Comparison of ENCODE assay signal across 30 cellular contexts in genomic region chr9:1910269-1910811, GRCh38.
"Had no signal": no experiment of that assay in that cellular context is flagged by ENCODE, and none has a peak within 500 bp of the region (broad histone marks: within the 10 kb centered on the region; RNA-seq: fewer than 3 reads in every experiment).

No MANE protein-coding gene starts in this region.

- H3K4me1 Mint-ChIP-seq: naive B cell; nephron progenitor cell; stimulated activated effector memory CD8-positive, alpha-beta T cell treated with anti-CD3 and anti-CD28 coated beads, Interleukin-12 subunit alpha, Interleukin-12 subunit beta, amount 100 ng/mL, for 72 hours had no signal

- H3K4me1 ChIP-seq: ascending aorta, colonic mucosa, pancreas, prostate gland, sigmoid colon, suprapubic skin, tibial nerve had no signal

- ATAC-seq: left cardiac atrium; pancreas; stimulated activated effector memory CD8-positive, alpha-beta T cell treated with anti-CD3 and anti-CD28 coated beads, Interleukin-12 subunit alpha, Interleukin-12 subunit beta, amount 100 ng/mL, for 72 hours had no signal

- DNase-seq: activated CD4-positive, alpha-beta T cell treated with anti-CD3 and anti-CD28 coated beads for 4 hours; activated CD4-positive, alpha-beta T cell treated with anti-CD3 and anti-CD28 coated beads, Interleukin-2, amount 50 U/mL, for 4 hours; activated effector memory CD4-positive, alpha-beta T cell treated with Interleukin-2 at 50 U/mL for 16 hours; activated naive CD4-positive, alpha-beta T cell treated with Interleukin-2 at 50 U/mL for 16 hours; cerebellar nuclear complex; colonic mucosa; dorsolateral prefrontal cortex; effector memory CD4-positive, alpha-beta T cell; left cardiac atrium; mammary epithelial cell; naive B cell; nephron progenitor cell; nucleus accumbens; pancreas; retina; sigmoid colon; small intestine; stimulated activated CD4-positive, alpha-beta T cell treated with anti-CD3 and anti-CD28 coated beads, Interleukin-4, amount 100 ng/mL, for 24 hours had no signal

- FAIRE-seq: frontal cortex, keratinocyte, pancreas, small intestine had no signal

- H3K27me3 Mint-ChIP-seq: activated naive CD8-positive, alpha-beta T cell; brain had no signal

- H3K9me3 ChIP-seq: ascending aorta, colonic mucosa, pancreas, prostate gland, sigmoid colon, suprapubic skin had no signal

- H3K36me3 Mint-ChIP-seq: mesothelial cell of epicardium; stimulated activated effector memory CD8-positive, alpha-beta T cell treated with anti-CD3 and anti-CD28 coated beads, Interleukin-12 subunit alpha, Interleukin-12 subunit beta, amount 100 ng/mL, for 72 hours had no signal

- H3K27me3 ChIP-seq: ascending aorta, cardiac muscle cell, colonic mucosa, pancreas, sigmoid colon, suprapubic skin, tibial nerve had no signal

- H3K4me3 Mint-ChIP-seq: activated naive CD8-positive, alpha-beta T cell; brain; mesothelial cell of epicardium; nephron progenitor cell; stimulated activated effector memory CD8-positive, alpha-beta T cell treated with anti-CD3 and anti-CD28 coated beads, Interleukin-12 subunit alpha, Interleukin-12 subunit beta, amount 100 ng/mL, for 72 hours; T-helper 2 cell treated with Interferon-gamma antibody and Interleukin-4, amounts not matched to agents 5 μg/mL and 100 μg/mL, for 36 hours had no signal

- H3K27ac Mint-ChIP-seq: activated naive CD8-positive, alpha-beta T cell; brain; mesothelial cell of epicardium; naive B cell; nephron progenitor cell; stimulated activated effector memory CD8-positive, alpha-beta T cell treated with anti-CD3 and anti-CD28 coated beads, Interleukin-12 subunit alpha, Interleukin-12 subunit beta, amount 100 ng/mL, for 72 hours; T-helper 2 cell treated with Interferon-gamma antibody and Interleukin-4, amounts not matched to agents 5 μg/mL and 100 μg/mL, for 36 hours had no signal

- H3K4me3 ChIP-seq: ascending aorta, cardiac muscle cell, colonic mucosa, dorsolateral prefrontal cortex, pancreas, prostate gland, sigmoid colon, suprapubic skin, tibial nerve had no signal

- H3K9me3 Mint-ChIP-seq: T-helper 2 cell treated with Interferon-gamma antibody and Interleukin-4, amounts not matched to agents 5 μg/mL and 100 μg/mL, for 36 hours had no signal

- H3K36me3 ChIP-seq: ascending aorta, cardiac muscle cell, colonic mucosa, pancreas, prostate gland, sigmoid colon, suprapubic skin, tibial nerve had no signal

- H3K27ac ChIP-seq: ascending aorta, cardiac muscle cell, colonic mucosa, dorsolateral prefrontal cortex, pancreas, prostate gland, sigmoid colon, suprapubic skin, tibial nerve had no signal
